ENCODE assay signal across 13 cellular contexts in the genomic region with DNA sequence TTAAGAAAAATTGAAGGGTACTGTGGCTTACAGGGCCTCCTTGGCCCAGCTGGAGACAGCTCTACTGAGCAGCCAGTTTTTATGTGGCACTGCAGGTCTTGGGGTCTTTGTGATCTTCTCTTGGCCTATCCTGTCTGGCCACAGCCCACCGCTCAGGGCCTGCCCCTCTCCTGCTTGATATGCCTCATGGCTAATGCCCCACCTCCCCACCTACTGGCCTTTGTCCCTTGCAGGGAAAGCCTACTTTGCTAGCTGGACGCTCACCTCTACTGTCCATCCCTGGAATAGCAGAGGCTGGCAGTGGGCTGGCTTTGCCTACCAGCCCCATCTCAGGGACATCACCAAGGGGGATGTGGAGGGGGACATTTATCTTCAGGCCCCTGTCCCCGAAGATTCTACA.
DNase-seq lines count a peak whose midpoint lies in the region; ATAC-seq, FAIRE-seq and TF ChIP-seq lines count a peak whose summit lies in the region.
"Had no signal": no experiment of that assay in that cellular context is flagged by ENCODE, and none has a peak within 500 bp of the region (broad histone marks: within the 10 kb centered on the region; RNA-seq: fewer than 3 reads in every experiment).

No MANE protein-coding gene starts in this region.

- no peak overlapping the region for H3K4me2 ChIP-seq in keratinocyte (ENCODE audit: control insufficient read depth, extremely low read depth, insufficient read depth, low read depth, low read length)

- no peak overlapping the region for H3K4me3 Mint-ChIP-seq in type B pancreatic cell
- H3K4me3 Mint-ChIP-seq: activated CD8-positive, alpha-beta T cell treated with anti-CD3 and anti-CD28 coated beads for 36 hours; central memory CD8-positive, alpha-beta T cell; neural crest cell had no signal

- H3K36me3 ChIP-seq in cardiac muscle cell: no peaks in the 10 kb centered on the region
- H3K36me3 ChIP-seq in bronchial epithelial cell (ENCODE audit: control insufficient read depth, insufficient read depth, low read length): no peaks in the 10 kb centered on the region
- H3K36me3 ChIP-seq in keratinocyte (ENCODE audit: control insufficient read depth in 2 of 2, extremely low read depth in 1 of 2, insufficient read depth in 2 of 2, low read length in 2 of 2): no peaks in the 10 kb centered on the region

- peak; percentile 14 for TF ChIP-seq CTCF in cardiac muscle cell (IDR thresholded peaks at IDR 0.05; ENCODE audit: low read depth, low read length)
- TF ChIP-seq CTCF in bronchial epithelial cell (IDR thresholded peaks at IDR 0.05; ENCODE audit: insufficient read depth, low read length, severe bottlenecking): peak; percentile 14
- no peak for TF ChIP-seq CTCF in keratinocyte (optimal IDR thresholded peaks at IDR 0.05 in 1 of 3, IDR thresholded peaks at IDR 0.05 in 1 of 3, conservative IDR thresholded peaks at IDR 0.05 in 1 of 3; ENCODE audit: extremely low read depth in 1 of 3, insufficient read depth in 2 of 3, low read length in 3 of 3)
- peak; percentile 27 for TF ChIP-seq CTCF in type B pancreatic cell (conservative IDR thresholded peaks at IDR 0.05)

- FAIRE-seq in bronchial epithelial cell (lab: Jason Lieb, UNC) (no peak), keratinocyte (lab: Jason Lieb, UNC) (no peak)

- dilution Hi-C loops in keratinocyte (cut with MboI; ENCODE audit: extremely low pct_ligation_motif_present, low sequenced_read_pairs): no loop called here

- H3K4me3 ChIP-seq in cardiac muscle cell (no peak overlapping the region), bronchial epithelial cell (ENCODE audit: low read depth, low read length) (no peak overlapping the region), keratinocyte (ENCODE audit: control insufficient read depth in 2 of 3, extremely low read depth in 1 of 3, insufficient read depth in 2 of 3, low read depth in 1 of 3, low read length in 3 of 3) (no peak overlapping the region)

- no peak overlapping the region for H3K27ac Mint-ChIP-seq in type B pancreatic cell
- H3K27ac Mint-ChIP-seq: activated CD8-positive, alpha-beta T cell treated with anti-CD3 and anti-CD28 coated beads for 36 hours had no signal

- peaks cover 22% of the 10 kb centered on the region for H3K4me1 Mint-ChIP-seq in type B pancreatic cell (ENCODE audit: unreplicated experiment)
- H3K4me1 Mint-ChIP-seq: central memory CD8-positive, alpha-beta T cell had no signal

- H2AFZ ChIP-seq in keratinocyte (ENCODE audit: control insufficient read depth, low read length): no peak overlapping the region

- H3K27ac ChIP-seq in cardiac muscle cell (no peak overlapping the region), keratinocyte (ENCODE audit: control insufficient read depth, insufficient read depth, low read length) (peak overlapping the region; percentile 93)

- no peaks in the 10 kb centered on the region for H3K9me1 ChIP-seq in keratinocyte (ENCODE audit: control insufficient read depth, extremely low read depth, insufficient read depth, low read length)

- no peaks in the 10 kb centered on the region for H3K27me3 Mint-ChIP-seq in type B pancreatic cell
- H3K27me3 Mint-ChIP-seq: activated CD8-positive, alpha-beta T cell treated with anti-CD3 and anti-CD28 coated beads for 36 hours; central memory CD8-positive, alpha-beta T cell had no signal

- H3K9ac ChIP-seq in keratinocyte (ENCODE audit: control insufficient read depth, extremely low read depth, insufficient read depth, low read length): peak overlapping the region; percentile 67

- H3K9me3 Mint-ChIP-seq in type B pancreatic cell: peaks cover 6% of the 10 kb centered on the region
- H3K9me3 Mint-ChIP-seq: activated CD8-positive, alpha-beta T cell treated with anti-CD3 and anti-CD28 coated beads for 36 hours; central memory CD8-positive, alpha-beta T cell; neural crest cell had no signal

- H3K27me3 ChIP-seq in cardiac muscle cell: no peaks in the 10 kb centered on the region
- no peaks in the 10 kb centered on the region for H3K27me3 ChIP-seq in bronchial epithelial cell (ENCODE audit: control insufficient read depth, insufficient read depth, low read length)
- no peaks in the 10 kb centered on the region for H3K27me3 ChIP-seq in keratinocyte (ENCODE audit: control insufficient read depth, extremely low read depth, insufficient read depth, low read length)

- H3K79me2 ChIP-seq in keratinocyte (ENCODE audit: control insufficient read depth, insufficient read depth, low read length): no peaks in the 10 kb centered on the region

- H3K36me3 Mint-ChIP-seq in type B pancreatic cell: no peaks in the 10 kb centered on the region

- no peaks in the 10 kb centered on the region for H4K20me1 ChIP-seq in keratinocyte (ENCODE audit: control insufficient read depth, extremely low read depth, insufficient read depth, low read length)

- intact Hi-C loops in left ventricle myocardium superior (cut with micrococcal nuclease): no loop called here

- H3K4me1 ChIP-seq in cardiac muscle cell (ENCODE audit: low read depth) (peaks cover 6% of the 10 kb centered on the region), keratinocyte (ENCODE audit: control insufficient read depth, extremely low read depth, insufficient read depth, low read length) (peaks cover 57% of the 10 kb centered on the region)

- ATAC-seq in left ventricle myocardium superior: no peak
- ATAC-seq: activated CD8-positive, alpha-beta T cell treated with anti-CD3 and anti-CD28 coated beads for 36 hours had no signal

- H3K9me3 ChIP-seq in cardiac muscle cell (ENCODE audit: low read depth): no peaks in the 10 kb centered on the region
- H3K9me3 ChIP-seq in keratinocyte (ENCODE audit: control insufficient read depth, low read depth, low read length): no peaks in the 10 kb centered on the region

- DNase-seq in cardiac muscle cell (ENCODE audit: low read depth in 1 of 2, low spot score in 1 of 2): peak in 1 of 2 donors; percentile 36
- DNase-seq in left ventricle myocardium superior: no peak
- no peak for DNase-seq in bronchial epithelial cell (ENCODE audit: low read depth)
- DNase-seq in keratinocyte (ENCODE audit: low read depth, low spot score): no peak
- no peak for DNase-seq in type B pancreatic cell (ENCODE audit: extremely low spot score, unreplicated experiment)
- no peak for DNase-seq in glomerular visceral epithelial cell (ENCODE audit: extremely low spot score)
- DNase-seq in NCI-H2196 treated with DMSO at 0.1 percent for 48 hours (lab: John Stamatoyannopoulos, UW; ENCODE audit: unreplicated experiment): no peak
- no peak for DNase-seq in stimulated activated CD8-positive, alpha-beta memory T cell treated with anti-CD3 and anti-CD28 coated beads, Interleukin-4, amount 100 ng/mL, for 48 hours
- DNase-seq: activated CD8-positive, alpha-beta T cell treated with anti-CD3 and anti-CD28 coated beads for 36 hours; NCI-H510A; T-helper 9 cell had no signal

Comparison
In these comparisons a context has a peak if more than half of its experiments do, and no peak if none do; other contexts are left out.
1. CTCF ChIP-seq: peak in cardiac muscle cell (single experiment), bronchial epithelial cell (single experiment) and type B pancreatic cell (single experiment); none in keratinocyte (0 of 3).